Comparison of ENCODE assay signal across 21 cellular contexts in genomic region chr10:25747038-25747437, GRCh38.
A peak's percentile ranks its signal among the peaks of the same experiment; 100 is the strongest.
DNase-seq lines count a peak whose midpoint lies in the region; ATAC-seq and TF ChIP-seq lines count a peak whose summit lies in the region.
"Had no signal": no experiment of that assay in that cellular context is flagged by ENCODE, and none has a peak within 500 bp of the region (broad histone marks: within the 10 kb centered on the region; RNA-seq: fewer than 3 reads in every experiment).

No MANE protein-coding gene starts in this region.

- H3K9me3 ChIP-seq in HUES48 (ENCODE audit: control insufficient read depth, insufficient read depth, low read length) (no peaks in the 10 kb centered on the region), transverse colon (no peaks in the 10 kb centered on the region), upper lobe of right lung (no peaks in the 10 kb centered on the region)

- TF ChIP-seq CTCF in brain (conservative IDR thresholded peaks at IDR 0.05): no peak
- no peak for TF ChIP-seq CTCF in transverse colon (IDR thresholded peaks at IDR 0.05)
- TF ChIP-seq CTCF in upper lobe of right lung (IDR thresholded peaks at IDR 0.05): no peak

- TF ChIP-seq POLR2A in transverse colon (IDR thresholded peaks at IDR 0.05): no peak

- no peaks in the 10 kb centered on the region for H3K36me3 Mint-ChIP-seq in brain
- no peaks in the 10 kb centered on the region for H3K36me3 Mint-ChIP-seq in activated CD8-positive, alpha-beta T cell treated with anti-CD3 and anti-CD28 coated beads, Interleukin-2, amount 10 ng/mL, durations not matched to agents 7 days and 5 days (ENCODE audit: low read depth)
- H3K36me3 Mint-ChIP-seq: CD4-positive, alpha-beta memory T cell had no signal

- no peak overlapping the region for H2BK5ac ChIP-seq in mesendoderm (ENCODE audit: low read length)

- H3K27ac ChIP-seq in HUES48 (ENCODE audit: low read depth, low read length) (peak overlapping the region; percentile 47), mesendoderm (ENCODE audit: low read depth, low read length) (no peak overlapping the region), transverse colon (no peak overlapping the region), upper lobe of right lung (no peak overlapping the region)

- H3K79me2 ChIP-seq in mesendoderm (ENCODE audit: control insufficient read depth, insufficient read depth, low read length): no peaks in the 10 kb centered on the region

- H3K23ac ChIP-seq in mesendoderm (ENCODE audit: low read length): peak overlapping the region; percentile 34

- no CpG with 5 or more reads among the region's 2 CpGs for WGBS in mesendoderm (ENCODE audit: extremely low coverage, insufficient coverage, low lambda C conversion rate)
- 40 to 59% methylated on average over 2 of the region's 2 CpGs for WGBS in transverse colon (ENCODE audit: low coverage in 1 of 2), 2 donors

- POLR2A ChIA-PET in activated CD8-positive, alpha-beta T cell treated with anti-CD3 and anti-CD28 coated beads, Interleukin-2, amount 10 ng/mL, durations not matched to agents 7 days and 5 days (lab: Charles Lee): no interaction called here

- H3K27me3 Mint-ChIP-seq in brain: no peaks in the 10 kb centered on the region
- H3K27me3 Mint-ChIP-seq in activated CD8-positive, alpha-beta T cell treated with anti-CD3 and anti-CD28 coated beads, Interleukin-2, amount 10 ng/mL, durations not matched to agents 7 days and 5 days (ENCODE audit: low read depth): no peaks in the 10 kb centered on the region
- H3K27me3 Mint-ChIP-seq: CD4-positive, alpha-beta memory T cell had no signal

- H4K5ac ChIP-seq in mesendoderm (ENCODE audit: low read length): no peak overlapping the region

- H3K9me3 Mint-ChIP-seq in brain: peaks cover 0 to 2% (median 0%) of the 10 kb centered on the region in 5 experiments
- no peaks in the 10 kb centered on the region for H3K9me3 Mint-ChIP-seq in activated CD8-positive, alpha-beta T cell treated with anti-CD3 and anti-CD28 coated beads, Interleukin-2, amount 10 ng/mL, durations not matched to agents 7 days and 5 days (ENCODE audit: insufficient read depth)
- H3K9me3 Mint-ChIP-seq: GM23338 had no signal

- no peak overlapping the region for H3K18ac ChIP-seq in mesendoderm (ENCODE audit: low read length)

- TF ChIP-seq EP300 in transverse colon (IDR thresholded peaks at IDR 0.05; ENCODE audit: low read depth): no peak

- H3K9ac ChIP-seq in HUES48 (ENCODE audit: low read depth, low read length): no peak overlapping the region
- H3K9ac ChIP-seq in mesendoderm (ENCODE audit: low read length): no peak overlapping the region

- H3K56ac ChIP-seq in mesendoderm (ENCODE audit: low read length): no peak overlapping the region

- H4K8ac ChIP-seq in mesendoderm (ENCODE audit: low read depth, low read length): no peak overlapping the region

- no peak overlapping the region for H3K4me2 ChIP-seq in mesendoderm (ENCODE audit: low read length)
- H3K4me2 ChIP-seq: GM23338 had no signal

- peak overlapping the region in 1 of 5 experiments; percentile 55 for H3K4me3 Mint-ChIP-seq in brain
- H3K4me3 Mint-ChIP-seq in activated CD8-positive, alpha-beta T cell treated with anti-CD3 and anti-CD28 coated beads, Interleukin-2, amount 10 ng/mL, durations not matched to agents 7 days and 5 days: no peak overlapping the region
- H3K4me3 Mint-ChIP-seq: B cell; CD4-positive, alpha-beta memory T cell; GM23338; HFFc6 had no signal

- H3K79me1 ChIP-seq in mesendoderm (ENCODE audit: low read length): no peaks in the 10 kb centered on the region

- in situ Hi-C loops in Caki2 (cut with HindIII; ENCODE audit: low pct_unique_long_range_greater_than_20kb, low sequenced_read_pairs) (no loop called here), transverse colon (cut with MboI; ENCODE audit: low pct_ligation_motif_present in 1 of 4, low pct_unique_long_range_greater_than_20kb in 1 of 4, low sequenced_read_pairs in 3 of 4) (no loop called here)

- H3K27me3 ChIP-seq in HUES48 (ENCODE audit: control insufficient read depth, insufficient read depth, low read length) (no peaks in the 10 kb centered on the region), mesendoderm (ENCODE audit: insufficient read depth, low read length, poor library complexity) (no peaks in the 10 kb centered on the region), transverse colon (no peaks in the 10 kb centered on the region), upper lobe of right lung (no peaks in the 10 kb centered on the region)

- no peak overlapping the region for H3K4ac ChIP-seq in mesendoderm (ENCODE audit: low read depth, low read length)

- peaks cover 9% of the 10 kb centered on the region; the same call in 1 of the 2 replicates for H3K4me1 ChIP-seq in HUES48 (ENCODE audit: control insufficient read depth, insufficient read depth, low read length)
- H3K4me1 ChIP-seq in mesendoderm (ENCODE audit: control insufficient read depth, low read depth, low read length): peaks cover 4% of the 10 kb centered on the region
- H3K4me1 ChIP-seq in transverse colon: no peaks in the 10 kb centered on the region
- H3K4me1 ChIP-seq in upper lobe of right lung: no peaks in the 10 kb centered on the region

- no peak overlapping the region for H2BK15ac ChIP-seq in mesendoderm (replicated peaks; ENCODE audit: low read depth)

- H3K27ac Mint-ChIP-seq in brain: peak overlapping the region in 3 of 5 experiments; percentile 36 to 79 (median 66)
- H3K27ac Mint-ChIP-seq in activated CD8-positive, alpha-beta T cell treated with anti-CD3 and anti-CD28 coated beads, Interleukin-2, amount 10 ng/mL, durations not matched to agents 7 days and 5 days: no peak overlapping the region
- H3K27ac Mint-ChIP-seq: B cell; CD4-positive, alpha-beta memory T cell; GM23338; HFFc6 had no signal

- H3K4me3 ChIP-seq in HUES48 (ENCODE audit: low read depth, low read length) (no peak overlapping the region), mesendoderm (ENCODE audit: low read length) (no peak overlapping the region), transverse colon (no peak overlapping the region), upper lobe of right lung (no peak overlapping the region)
- H3K4me3 ChIP-seq: GM23338 had no signal

- no peak for ATAC-seq in activated CD8-positive, alpha-beta T cell treated with anti-CD3 and anti-CD28 coated beads, Interleukin-2, amount 10 ng/mL, durations not matched to agents 7 days and 5 days
- ATAC-seq in upper lobe of right lung: no peak
- ATAC-seq: GM23338, HepG2, Right ventricle myocardium inferior, SK-N-SH treated with all-trans-retinoic acid at 6 μM for 48 hours had no signal

- H2AK5ac ChIP-seq in mesendoderm (ENCODE audit: low read length): no peak overlapping the region

- DNase-seq in Caki2 (ENCODE audit: low read depth) (peak; percentile 61), mesendoderm (no peak), transverse colon (no peak), pons (ENCODE audit: low spot score) (no peak), upper lobe of right lung (no peak)
- no peak for DNase-seq in activated CD8-positive, alpha-beta T cell treated with anti-CD3 and anti-CD28 coated beads, Interleukin-2, amount 10 ng/mL, durations not matched to agents 7 days and 5 days
- DNase-seq: ACHN; CD4-positive, alpha-beta memory T cell; DND-41; GF-D8; HFFc6; NCI-H1417 treated with DMSO at 0.1 percent for 48 hours; NCI-H2029; NCI-H524 treated with DMSO at 0.1 percent for 48 hours had no signal

- H3K36me3 ChIP-seq in HUES48 (ENCODE audit: control insufficient read depth, insufficient read depth, low read length): no peaks in the 10 kb centered on the region
- H3K36me3 ChIP-seq in mesendoderm (ENCODE audit: control insufficient read depth, insufficient read depth, low read length): no peaks in the 10 kb centered on the region
- no peaks in the 10 kb centered on the region for H3K36me3 ChIP-seq in transverse colon
- no peaks in the 10 kb centered on the region for H3K36me3 ChIP-seq in upper lobe of right lung

- peaks cover 18% of the 10 kb centered on the region for H3K4me1 Mint-ChIP-seq in brain
- H3K4me1 Mint-ChIP-seq in activated CD8-positive, alpha-beta T cell treated with anti-CD3 and anti-CD28 coated beads, Interleukin-2, amount 10 ng/mL, durations not matched to agents 7 days and 5 days (ENCODE audit: low read depth): no peaks in the 10 kb centered on the region
- H3K4me1 Mint-ChIP-seq: B cell; CD4-positive, alpha-beta memory T cell had no signal

- intact Hi-C loops in transverse colon (cut with DNase I; ENCODE audit: low total_unique reads) (no loop called here), upper lobe of right lung (cut with DNase I) (no loop called here)

- CTCF ChIA-PET in activated CD8-positive, alpha-beta T cell treated with anti-CD3 and anti-CD28 coated beads, Interleukin-2, amount 10 ng/mL, durations not matched to agents 7 days and 5 days (lab: Charles Lee): no interaction called here

- no peak overlapping the region for H2BK120ac ChIP-seq in mesendoderm (ENCODE audit: low read depth, low read length)
